ENCODE assay signal across 19 cellular contexts in the genomic region with DNA sequence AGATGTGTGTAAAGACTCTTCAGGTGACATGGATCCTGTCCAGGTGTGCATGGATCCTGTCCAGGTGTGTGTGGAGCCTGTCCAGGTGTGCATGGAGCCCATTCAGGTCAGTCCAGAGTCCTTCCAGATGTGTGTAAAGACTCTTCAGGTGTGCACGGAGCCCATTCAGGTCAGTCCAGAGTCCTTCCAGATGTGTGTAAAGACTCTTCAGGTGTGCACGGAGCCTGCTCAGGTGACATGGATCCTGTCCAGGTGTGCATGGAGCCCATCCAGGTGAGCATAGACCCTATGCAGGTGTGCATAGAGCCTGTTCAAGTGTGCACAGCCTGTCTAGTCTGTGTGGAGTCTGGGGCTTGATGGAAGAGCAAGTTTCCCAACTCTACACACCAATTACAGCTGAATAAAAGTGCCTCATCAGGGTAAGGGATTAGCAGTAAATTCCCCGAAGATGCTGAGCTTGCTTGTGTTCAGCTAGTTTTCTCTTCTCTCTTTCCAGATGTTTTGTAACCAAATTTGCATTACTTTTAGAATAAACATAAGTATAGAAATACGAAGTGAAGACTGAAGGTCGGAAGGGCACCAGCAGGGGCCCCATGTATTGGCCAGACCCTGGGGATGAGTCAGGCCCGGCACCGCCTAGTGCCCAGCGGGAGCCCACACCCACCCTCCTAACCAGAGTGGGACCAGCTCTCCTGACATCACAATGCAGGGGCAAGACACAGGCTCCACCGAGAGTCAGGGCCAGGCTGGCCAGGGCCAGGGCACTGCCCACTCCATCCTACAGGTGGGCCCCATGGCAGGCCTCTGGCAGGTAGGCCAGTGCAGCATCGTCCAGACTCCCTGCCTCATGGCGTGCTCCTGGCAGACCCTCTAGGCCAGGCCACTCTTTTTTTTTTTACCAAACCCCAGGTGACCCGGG. TPM values are rescaled to one million over a fixed set of nuclear protein-coding genes. Genes with fewer than 3 reads are reported as not detected.
A peak's percentile ranks its signal among the peaks of the same experiment; 100 is the strongest.
DNase-seq lines count a peak whose midpoint lies in the region; ATAC-seq and TF ChIP-seq lines count a peak whose summit lies in the region.
"Had no signal": no experiment of that assay in that cellular context is flagged by ENCODE, and none has a peak within 500 bp of the region (broad histone marks: within the 10 kb centered on the region; RNA-seq: fewer than 3 reads in every experiment).

No MANE protein-coding gene starts in this region.

- POLR2A ChIA-PET in Caco-2 (lab: Charles Lee): no interaction called here

- DNase-seq in activated effector memory CD4-positive, alpha-beta T cell treated with anti-CD3 and anti-CD28 coated beads, Interleukin-2, amount 50 U/mL, for 16 hours: peak; percentile 61
- DNase-seq in activated effector memory CD4-positive, alpha-beta T cell treated with Interleukin-2 at 50 U/mL for 16 hours: no peak
- peak; percentile 91 for DNase-seq in chondrocyte (ENCODE audit: low spot score)
- peak in 2 of 3 donors; percentile 15 to 39 for DNase-seq in mucosa of descending colon
- peak; percentile 63 for DNase-seq in type B pancreatic cell (ENCODE audit: extremely low spot score, unreplicated experiment)
- DNase-seq in SKM-1 treated with dmso at 0.1 percent for 144 hours (lab: John Stamatoyannopoulos, UW; ENCODE audit: unreplicated experiment): no peak
- no peak for DNase-seq in Caco-2
- DNase-seq: activated naive CD8-positive, alpha-beta T cell treated with anti-CD3 and anti-CD28 coated beads for 36 hours; brain microvascular endothelial cell; NCI-H1436 treated with DMSO at 0.1 percent for 48 hours; NCI-H748 treated with DMSO at 0.1 percent for 48 hours; stimulated activated CD4-positive, alpha-beta T cell treated with anti-CD3 and anti-CD28 coated beads, Interleukin-4, amount 100 ng/mL, for 24 hours; SW 1271 had no signal

- H3K4me1 Mint-ChIP-seq in chondrocyte (ENCODE audit: low read depth) (peaks cover 26% of the 10 kb centered on the region), type B pancreatic cell (ENCODE audit: unreplicated experiment) (peaks cover 5% of the 10 kb centered on the region), Caco-2 (ENCODE audit: low read depth, unreplicated experiment) (no peaks in the 10 kb centered on the region)
- H3K4me1 Mint-ChIP-seq: activated naive CD8-positive, alpha-beta T cell treated with anti-CD3 and anti-CD28 coated beads for 36 hours had no signal

- H3K9me3 Mint-ChIP-seq in chondrocyte (ENCODE audit: low read depth): no peaks in the 10 kb centered on the region
- H3K9me3 Mint-ChIP-seq in type B pancreatic cell: no peaks in the 10 kb centered on the region
- H3K9me3 Mint-ChIP-seq in Caco-2 (ENCODE audit: unreplicated experiment): no peaks in the 10 kb centered on the region
- H3K9me3 Mint-ChIP-seq: activated naive CD8-positive, alpha-beta T cell treated with anti-CD3 and anti-CD28 coated beads for 36 hours; activated T-helper 1 cell treated with anti-CD3 and anti-CD28 coated beads, Interleukin-12 subunit alpha, Interleukin-12 subunit beta, Interleukin-2, Interleukin-4 antibody, amounts not matched to agents 30 ng/mL and 10 ng/mL and 1 ng/mL, durations not matched to agents 14 hours and 24 hours and 36 hours; dendritic cell treated with granulocyte-macrophage colony-stimulating factor and Interleukin-4, amounts not matched to agents 40 ng/mL and 50 ng/mL, for 4 days; nephron progenitor cell had no signal

- H3K36me3 Mint-ChIP-seq in chondrocyte (ENCODE audit: low read depth): no peaks in the 10 kb centered on the region
- H3K36me3 Mint-ChIP-seq in type B pancreatic cell: no peaks in the 10 kb centered on the region
- no peaks in the 10 kb centered on the region for H3K36me3 Mint-ChIP-seq in Caco-2 (ENCODE audit: insufficient read depth, unreplicated experiment)
- H3K36me3 Mint-ChIP-seq: activated naive CD8-positive, alpha-beta T cell treated with anti-CD3 and anti-CD28 coated beads for 36 hours had no signal

- TF ChIP-seq CTCF in chondrocyte (IDR thresholded peaks at IDR 0.05) (no peak), mucosa of descending colon (IDR thresholded peaks at IDR 0.05) (no peak), type B pancreatic cell (conservative IDR thresholded peaks at IDR 0.05) (no peak), Caco-2 (IDR thresholded peaks at IDR 0.05; ENCODE audit: insufficient read depth in 1 of 2, low read depth in 1 of 2, low read length in 1 of 2, severe bottlenecking in 1 of 2, unreplicated experiment in 1 of 2) (no peak)

- no peaks in the 10 kb centered on the region for H3K27me3 ChIP-seq in Caco-2 (replicated peaks; ENCODE audit: control insufficient read depth, insufficient read depth, low read length)
- H3K27me3 ChIP-seq: brain microvascular endothelial cell had no signal

- H3K9me3 ChIP-seq in mucosa of descending colon (no peaks in the 10 kb centered on the region), Caco-2 (no peaks in the 10 kb centered on the region)
- H3K9me3 ChIP-seq: psoas muscle had no signal

- CTCF ChIA-PET in Caco-2 (lab: Charles Lee): no interaction called here

- no TSS peak for BruUV-seq in Caco-2 (replicated peaks; lab: Mats Ljungman, UMichigan)

- ATAC-seq in mucosa of descending colon: no peak
- ATAC-seq in GM18867 (IDR thresholded peaks at IDR 0.05; ENCODE audit: unreplicated experiment): no peak

- intact Hi-C loops in mucosa of descending colon (cut with DNase I, micrococcal nuclease) (no loop called here), Caco-2 (cut with micrococcal nuclease; ENCODE audit: unreplicated experiment) (no loop called here)

- H3K4me1 ChIP-seq in mucosa of descending colon (ENCODE audit: low read depth) (no peaks in the 10 kb centered on the region), Caco-2 (no peaks in the 10 kb centered on the region)

- H3K36me3 ChIP-seq in mucosa of descending colon (ENCODE audit: low read depth): no peaks in the 10 kb centered on the region
- H3K36me3 ChIP-seq in Caco-2 (ENCODE audit: control insufficient read depth, insufficient read depth, low read length): no peaks in the 10 kb centered on the region
- H3K36me3 ChIP-seq: brain microvascular endothelial cell had no signal

- H3K4me3 ChIP-seq in mucosa of descending colon (no peak overlapping the region), Caco-2 (ENCODE audit: low read depth, low read length) (no peak overlapping the region)
- H3K4me3 ChIP-seq: psoas muscle, smooth muscle cell had no signal

- H3K27me3 Mint-ChIP-seq in chondrocyte (ENCODE audit: low read depth) (no peaks in the 10 kb centered on the region), type B pancreatic cell (no peaks in the 10 kb centered on the region), Caco-2 (ENCODE audit: insufficient read depth, unreplicated experiment) (no peaks in the 10 kb centered on the region)
- H3K27me3 Mint-ChIP-seq: activated naive CD8-positive, alpha-beta T cell treated with anti-CD3 and anti-CD28 coated beads for 36 hours; dendritic cell treated with granulocyte-macrophage colony-stimulating factor and Interleukin-4, amounts not matched to agents 40 ng/mL and 50 ng/mL, for 4 days had no signal

- H3K4me3 Mint-ChIP-seq in chondrocyte (ENCODE audit: unreplicated experiment): no peak overlapping the region
- H3K4me3 Mint-ChIP-seq in type B pancreatic cell: no peak overlapping the region
- H3K4me3 Mint-ChIP-seq in Caco-2 (ENCODE audit: unreplicated experiment): no peak overlapping the region
- H3K4me3 Mint-ChIP-seq: activated naive CD8-positive, alpha-beta T cell treated with anti-CD3 and anti-CD28 coated beads for 36 hours; activated T-helper 1 cell treated with anti-CD3 and anti-CD28 coated beads, Interleukin-12 subunit alpha, Interleukin-12 subunit beta, Interleukin-2, Interleukin-4 antibody, amounts not matched to agents 30 ng/mL and 10 ng/mL and 1 ng/mL, durations not matched to agents 14 hours and 24 hours and 36 hours; dendritic cell treated with granulocyte-macrophage colony-stimulating factor and Interleukin-4, amounts not matched to agents 40 ng/mL and 50 ng/mL, for 4 days; nephron progenitor cell had no signal

- no peak overlapping the region for H3K27ac Mint-ChIP-seq in chondrocyte (ENCODE audit: unreplicated experiment)
- H3K27ac Mint-ChIP-seq in type B pancreatic cell: no peak overlapping the region
- H3K27ac Mint-ChIP-seq in Caco-2 (ENCODE audit: unreplicated experiment): no peak overlapping the region
- H3K27ac Mint-ChIP-seq: activated naive CD8-positive, alpha-beta T cell treated with anti-CD3 and anti-CD28 coated beads for 36 hours; activated T-helper 1 cell treated with anti-CD3 and anti-CD28 coated beads, Interleukin-12 subunit alpha, Interleukin-12 subunit beta, Interleukin-2, Interleukin-4 antibody, amounts not matched to agents 30 ng/mL and 10 ng/mL and 1 ng/mL, durations not matched to agents 14 hours and 24 hours and 36 hours; dendritic cell treated with granulocyte-macrophage colony-stimulating factor and Interleukin-4, amounts not matched to agents 40 ng/mL and 50 ng/mL, for 4 days; nephron progenitor cell had no signal

RNA-seq across cellular contexts. Expression of gene GPC1, which starts 38.6 kb away (rescaled TPM):
- 261 to 354 TPM (median 264 TPM) in 3 replicates for total RNA-seq in chondrocyte
- 10 to 100 TPM; 12.4 to 29.2 (median 15.4) TPM for total RNA-seq in mucosa of descending colon
- total RNA-seq in type B pancreatic cell (ENCODE audit: low replicate concordance): 58.0 and 78.0 TPM in 2 replicates
- total RNA-seq in Caco-2 (2022): 39.9 and 45.2 TPM in 2 replicates

Comparison
In these comparisons a context has a peak if more than half of its experiments do, and no peak if none do; other contexts are left out.
1. DNase-seq: peak in activated effector memory CD4-positive, alpha-beta T cell treated with anti-CD3 and anti-CD28 coated beads, Interleukin-2, amount 50 U/mL, for 16 hours (single experiment), chondrocyte (single experiment), mucosa of descending colon (2 of 3) and type B pancreatic cell (single experiment); none in activated effector memory CD4-positive, alpha-beta T cell treated with Interleukin-2 at 50 U/mL for 16 hours (single experiment), SKM-1 treated with dmso at 0.1 percent for 144 hours (single experiment) and Caco-2 (0 of 2).